ENCODE assay signal across 11 cellular contexts in genomic region chr1:168121314-168122029, GRCh38. TPM values are rescaled to one million over a fixed set of nuclear protein-coding genes. Genes with fewer than 3 reads are reported as not detected.
DNase-seq lines count a peak whose midpoint lies in the region; ATAC-seq, FAIRE-seq and TF ChIP-seq lines count a peak whose summit lies in the region.
"Had no signal": no experiment of that assay in that cellular context is flagged by ENCODE, and none has a peak within 500 bp of the region (broad histone marks: within the 10 kb centered on the region; RNA-seq: fewer than 3 reads in every experiment).

No MANE protein-coding gene starts in this region.

- no peak for ATAC-seq in stimulated activated naive CD8-positive, alpha-beta T cell treated with anti-CD3 and anti-CD28 coated beads, Interleukin-15, Interleukin-2, amounts not matched to agents 100 U/mL and 50 U/mL, for 24 hours
- ATAC-seq in HG02623 (IDR thresholded peaks at IDR 0.05; ENCODE audit: unreplicated experiment): no peak

- TF ChIP-seq CTCF in right atrium auricular region (IDR thresholded peaks at IDR 0.05) (no peak), sigmoid colon (IDR thresholded peaks at IDR 0.05) (no peak)

- DNase-seq in Ammon's horn (ENCODE audit: low spot score): peak; percentile 22
- peak; percentile 83 for DNase-seq in brain pericyte (ENCODE audit: low read depth, low spot score)
- peak; percentile 88 for DNase-seq in right atrium auricular region (ENCODE audit: low spot score)
- peak; percentile 87 for DNase-seq in sigmoid colon
- DNase-seq in stimulated activated naive CD8-positive, alpha-beta T cell treated with anti-CD3 and anti-CD28 coated beads, Interleukin-15, Interleukin-2, amounts not matched to agents 100 U/mL and 50 U/mL, for 24 hours: no peak
- no peak for DNase-seq in UCSD-AML1 (lab: John Stamatoyannopoulos, UW; ENCODE audit: unreplicated experiment)
- no peak for DNase-seq in small intestine
- DNase-seq: islet precursor cell, NCI-H2171 treated with DMSO at 0.1 percent for 48 hours had no signal

- intact Hi-C loops in sigmoid colon (cut with DNase I): no loop called here

- no peak overlapping the region for H3K4me3 ChIP-seq in right atrium auricular region
- no peak overlapping the region for H3K4me3 ChIP-seq in sigmoid colon
- no peak overlapping the region for H3K4me3 ChIP-seq in small intestine (ENCODE audit: low read depth in 1 of 2, low read length in 2 of 2)

- H3K4me1 ChIP-seq in right atrium auricular region (peaks cover 0 to 16% of the 10 kb centered on the region in 2 donors), sigmoid colon (peaks cover 0 to 17% (median 15%) of the 10 kb centered on the region in 4 donors), small intestine (ENCODE audit: control insufficient read depth in 2 of 2, insufficient read depth in 1 of 2, low read depth in 1 of 2, low read length in 1 of 2) (peaks cover 0 to 2% of the 10 kb centered on the region in 2 donors)

- H3K27ac ChIP-seq in right atrium auricular region (peak overlapping the region; percentile 41 to 61), sigmoid colon (peak overlapping the region; percentile 45 to 75 (median 69)), small intestine (ENCODE audit: low read depth in 1 of 2, low read length in 1 of 2) (peak overlapping the region in 1 of 2 donors; percentile 6)

- H3K36me3 ChIP-seq in right atrium auricular region (no peaks in the 10 kb centered on the region), sigmoid colon (peaks cover 0 to 15% (median 0%) of the 10 kb centered on the region in 4 donors), small intestine (ENCODE audit: control insufficient read depth in 2 of 2, insufficient read depth in 2 of 2, low read length in 2 of 2) (no peaks in the 10 kb centered on the region)

- H3K27me3 ChIP-seq in right atrium auricular region: no peaks in the 10 kb centered on the region
- no peaks in the 10 kb centered on the region for H3K27me3 ChIP-seq in sigmoid colon
- H3K27me3 ChIP-seq in small intestine (ENCODE audit: control insufficient read depth in 2 of 2, insufficient read depth in 2 of 2, low read length in 2 of 2): no peaks in the 10 kb centered on the region

- no peak for FAIRE-seq in small intestine (lab: Jason Lieb, UNC)

- H3K9me3 ChIP-seq in right atrium auricular region (no peaks in the 10 kb centered on the region), sigmoid colon (no peaks in the 10 kb centered on the region), small intestine (ENCODE audit: control insufficient read depth, low read depth) (no peaks in the 10 kb centered on the region)

- no peak for TF ChIP-seq POLR2A in sigmoid colon (IDR thresholded peaks at IDR 0.05)

- WGBS in sigmoid colon, 2 donors: 77 to 90% methylated on average over 8 of the region's 8 CpGs
- 63 to 84% (median 71%) methylated on average over 8 of the region's 8 CpGs for WGBS in small intestine, 3 donors

- no peak for TF ChIP-seq EP300 in sigmoid colon (IDR thresholded peaks at IDR 0.05)

RNA-seq across cellular contexts. Expression of gene GPR161, which starts 15.3 kb away (rescaled TPM):
- total RNA-seq in right atrium auricular region: 1 to 10 TPM; 2.9 to 3.2 TPM
- total RNA-seq in sigmoid colon: 10 to 100 TPM in 3 of 4 donors, 1 to 10 TPM in 1; 8.9 to 23.0 (median 14.1) TPM
- polyA plus RNA-seq in sigmoid colon: 1 to 10 TPM in 1 of 3 donors, under 1 TPM in 2; 0.60 to 2.7 (median 0.92) TPM
- polyA plus RNA-seq in small intestine: 1 to 10 TPM in 1 of 3 donors, under 1 TPM in 2; under 0.01 to 3.3 (median 0.54) TPM
- total RNA-seq: HT-29 had no signal

RNA-seq across cellular contexts. Expression of gene TIPRL, which starts 57.3 kb away (rescaled TPM):
- 10 to 100 TPM; 26.9 to 31.9 TPM for total RNA-seq in right atrium auricular region
- 10 to 100 TPM; 24.0 to 31.0 (median 30.8) TPM for total RNA-seq in sigmoid colon
- 10 to 100 TPM; 19.3 to 31.0 (median 24.6) TPM for polyA plus RNA-seq in sigmoid colon
- 10 to 100 TPM; 21.2 to 24.3 (median 22.6) TPM for polyA plus RNA-seq in small intestine

Comparison
In these comparisons a context has a peak if more than half of its experiments do, and no peak if none do; other contexts are left out.
1. DNase-seq: peak in Ammon's horn (single experiment), brain pericyte (single experiment), right atrium auricular region (single experiment) and sigmoid colon (single experiment); none in stimulated activated naive CD8-positive, alpha-beta T cell treated with anti-CD3 and anti-CD28 coated beads, Interleukin-15, Interleukin-2, amounts not matched to agents 100 U/mL and 50 U/mL, for 24 hours (single experiment), UCSD-AML1 (single experiment) and small intestine (single experiment).